ENCODE assay signal across 8 cellular contexts in genomic region chr3:150237490-150237889, GRCh38.
A peak's percentile ranks its signal among the peaks of the same experiment; 100 is the strongest.
DNase-seq lines count a peak whose midpoint lies in the region; FAIRE-seq and TF ChIP-seq lines count a peak whose summit lies in the region.

No MANE protein-coding gene starts in this region.

- H3K4me2 ChIP-seq in keratinocyte (ENCODE audit: control insufficient read depth, extremely low read depth, insufficient read depth, low read depth, low read length) (peak overlapping the region; percentile 84), Karpas-422 (ENCODE audit: low read depth, low read length, poor library complexity, severe bottlenecking) (no peak overlapping the region)

- no peaks in the 10 kb centered on the region for H3K27me3 Mint-ChIP-seq in endodermal cell (ENCODE audit: insufficient read depth)

- peaks cover 20% of the 10 kb centered on the region for H3K4me1 Mint-ChIP-seq in endodermal cell

- H3K27ac ChIP-seq in keratinocyte (ENCODE audit: control insufficient read depth, insufficient read depth, low read length) (no peak overlapping the region), Karpas-422 (ENCODE audit: low read length) (no peak overlapping the region), endodermal cell (ENCODE audit: low read depth, low read length) (no peak overlapping the region)

- H3K27ac Mint-ChIP-seq in endodermal cell, result no peak overlapping the region

- H3K36me3 ChIP-seq in keratinocyte (ENCODE audit: control insufficient read depth in 2 of 2, extremely low read depth in 1 of 2, insufficient read depth in 2 of 2, low read length in 2 of 2) (no peaks in the 10 kb centered on the region), Karpas-422 (ENCODE audit: insufficient read depth, low read length) (no peaks in the 10 kb centered on the region), endodermal cell (ENCODE audit: control insufficient read depth, insufficient read depth, low read length) (no peaks in the 10 kb centered on the region)

- no peaks in the 10 kb centered on the region for H3K9me1 ChIP-seq in keratinocyte (ENCODE audit: control insufficient read depth, extremely low read depth, insufficient read depth, low read length)

- no peaks in the 10 kb centered on the region for H3K79me2 ChIP-seq in keratinocyte (ENCODE audit: control insufficient read depth, insufficient read depth, low read length)
- H3K79me2 ChIP-seq in Karpas-422 (ENCODE audit: low read length), result no peaks in the 10 kb centered on the region

- no peak overlapping the region for H3K9ac ChIP-seq in keratinocyte (ENCODE audit: control insufficient read depth, extremely low read depth, insufficient read depth, low read length)
- no peak overlapping the region for H3K9ac ChIP-seq in Karpas-422 (ENCODE audit: low read length)
- H3K9ac ChIP-seq in endodermal cell (ENCODE audit: extremely low read depth, low read length, poor library complexity, severe bottlenecking), result no peak overlapping the region

- no peak for TF ChIP-seq CTCF in keratinocyte (optimal IDR thresholded peaks at IDR 0.05 in 1 of 3, IDR thresholded peaks at IDR 0.05 in 1 of 3, conservative IDR thresholded peaks at IDR 0.05 in 1 of 3; ENCODE audit: extremely low read depth in 1 of 3, insufficient read depth in 2 of 3, low read length in 3 of 3)
- no peak for TF ChIP-seq CTCF in endodermal cell (conservative IDR thresholded peaks at IDR 0.05)

- dilution Hi-C loops in keratinocyte (cut with MboI; ENCODE audit: extremely low pct_ligation_motif_present, low sequenced_read_pairs), result loop anchor here (25.0 kb wide), 1 partner anchor 175 kb away; the partner anchor contains the start of gene TSC22D2

- H3K36me3 Mint-ChIP-seq in endodermal cell (ENCODE audit: low read depth), result no peaks in the 10 kb centered on the region

- H3K4me3 Mint-ChIP-seq in endodermal cell, result no peak overlapping the region

- peak; percentile 20 for DNase-seq in SHP77 treated with DMSO at 0.1 percent for 48 hours (lab: John Stamatoyannopoulos, UW)
- DNase-seq in SHP77 (lab: John Stamatoyannopoulos, UW), result no peak
- peak; percentile 97 for DNase-seq in amniotic epithelial cell (ENCODE audit: low read depth)
- peak; percentile 48 for DNase-seq in keratinocyte (ENCODE audit: low read depth, low spot score)
- DNase-seq in urothelium cell line (ENCODE audit: low spot score), result peak; percentile 76
- DNase-seq in NCI-H146 (lab: John Stamatoyannopoulos, UW), result no peak
- no peak for DNase-seq in Karpas-422
- no peak for DNase-seq in endodermal cell

- no peak overlapping the region for H3K4me3 ChIP-seq in keratinocyte (ENCODE audit: control insufficient read depth in 2 of 3, extremely low read depth in 1 of 3, insufficient read depth in 2 of 3, low read depth in 1 of 3, low read length in 3 of 3)
- H3K4me3 ChIP-seq in Karpas-422 (ENCODE audit: low read length), result no peak overlapping the region
- H3K4me3 ChIP-seq in endodermal cell (ENCODE audit: low read length), result no peak overlapping the region

- FAIRE-seq in keratinocyte (lab: Jason Lieb, UNC), result peak; percentile 97
- FAIRE-seq in urothelium cell line (lab: Jason Lieb, UNC), result no peak

- no peaks in the 10 kb centered on the region for H3K27me3 ChIP-seq in keratinocyte (ENCODE audit: control insufficient read depth, extremely low read depth, insufficient read depth, low read length)
- no peaks in the 10 kb centered on the region for H3K27me3 ChIP-seq in Karpas-422 (ENCODE audit: low read length)
- no peaks in the 10 kb centered on the region for H3K27me3 ChIP-seq in endodermal cell (ENCODE audit: control insufficient read depth, insufficient read depth, low read length, poor library complexity, severe bottlenecking)

- no peaks in the 10 kb centered on the region for H4K20me1 ChIP-seq in keratinocyte (ENCODE audit: control insufficient read depth, extremely low read depth, insufficient read depth, low read length)
- H4K20me1 ChIP-seq in Karpas-422 (ENCODE audit: insufficient read depth, low read depth, low read length), result no peaks in the 10 kb centered on the region

- H2AFZ ChIP-seq in keratinocyte (ENCODE audit: control insufficient read depth, low read length) (no peak overlapping the region), Karpas-422 (ENCODE audit: low read length) (no peak overlapping the region)

- H3K9me2 ChIP-seq in Karpas-422 (replicated peaks; ENCODE audit: insufficient read depth, low read length), result no peaks in the 10 kb centered on the region

- H3K4me1 ChIP-seq in keratinocyte (ENCODE audit: control insufficient read depth, extremely low read depth, insufficient read depth, low read length) (peaks cover 50% of the 10 kb centered on the region), Karpas-422 (ENCODE audit: low read length) (peaks cover 6% of the 10 kb centered on the region), endodermal cell (ENCODE audit: control insufficient read depth, insufficient read depth, low read length) (peaks cover 8% of the 10 kb centered on the region)

- 92 to 96% methylated on average over 2 to 3 of the region's 3 CpGs for WGBS in endodermal cell (ENCODE audit: insufficient coverage in 1 of 2, insufficient read length in 1 of 2), 2 experiments

- H3K9me3 Mint-ChIP-seq in endodermal cell, result no peaks in the 10 kb centered on the region

- H3K9me3 ChIP-seq in keratinocyte (ENCODE audit: control insufficient read depth, low read depth, low read length) (no peaks in the 10 kb centered on the region), Karpas-422 (ENCODE audit: low read length) (no peaks in the 10 kb centered on the region), endodermal cell (ENCODE audit: control insufficient read depth, low read length) (no peaks in the 10 kb centered on the region)

Comparison
In these comparisons a context has a peak if more than half of its experiments do, and no peak if none do; other contexts are left out.
1. DNase-seq: peak in SHP77 treated with DMSO at 0.1 percent for 48 hours (single experiment), amniotic epithelial cell (single experiment), keratinocyte (single experiment) and urothelium cell line (single experiment); none in SHP77 (0 of 2), NCI-H146 (single experiment), Karpas-422 (single experiment) and endodermal cell (single experiment).